ENCODE assay signal across 8 cellular contexts in genomic region chr4:37780444-37781133, GRCh38. TPM values are rescaled to one million over a fixed set of nuclear protein-coding genes. Genes with fewer than 3 reads are reported as not detected.
DNase-seq lines count a peak whose midpoint lies in the region; ATAC-seq, FAIRE-seq and TF ChIP-seq lines count a peak whose summit lies in the region.

No MANE protein-coding gene starts in this region.

- no peak for TF ChIP-seq EP300 in suprapubic skin (IDR thresholded peaks at IDR 0.05)

- CTCF ChIA-PET in activated CD8-positive, alpha-beta memory T cell treated with anti-CD3 and anti-CD28 coated beads, Interleukin-2, amount 10 ng/mL, durations not matched to agents 7 days and 5 days (lab: Charles Lee), result interaction anchor here (0.7 to 1.1 kb wide), 3 partner anchors 149 to 179 kb away, joined by 3 to 9 read pairs (median 4); no protein-coding TSS in a partner anchor

- no peak overlapping the region for H3K4me3 Mint-ChIP-seq in activated CD8-positive, alpha-beta memory T cell treated with anti-CD3 and anti-CD28 coated beads, Interleukin-2, amount 10 ng/mL, durations not matched to agents 7 days and 5 days

- H3K4me1 Mint-ChIP-seq in activated CD8-positive, alpha-beta memory T cell treated with anti-CD3 and anti-CD28 coated beads, Interleukin-2, amount 10 ng/mL, durations not matched to agents 7 days and 5 days, result peaks cover 16% of the 10 kb centered on the region

- H3K9me3 ChIP-seq in left ventricle myocardium inferior (replicated peaks) (no peaks in the 10 kb centered on the region), suprapubic skin (no peaks in the 10 kb centered on the region)

- H3K36me3 Mint-ChIP-seq in activated CD8-positive, alpha-beta memory T cell treated with anti-CD3 and anti-CD28 coated beads, Interleukin-2, amount 10 ng/mL, durations not matched to agents 7 days and 5 days, result peaks cover 2% of the 10 kb centered on the region

- H3K4me3 ChIP-seq in left ventricle myocardium inferior (no peak overlapping the region), suprapubic skin (no peak overlapping the region)

- WGBS in suprapubic skin, result 44% methylated on average over 4 of the region's 4 CpGs

- H3K27ac Mint-ChIP-seq in activated CD8-positive, alpha-beta memory T cell treated with anti-CD3 and anti-CD28 coated beads, Interleukin-2, amount 10 ng/mL, durations not matched to agents 7 days and 5 days, result no peak overlapping the region

- H3K27me3 Mint-ChIP-seq in activated CD8-positive, alpha-beta memory T cell treated with anti-CD3 and anti-CD28 coated beads, Interleukin-2, amount 10 ng/mL, durations not matched to agents 7 days and 5 days, result no peaks in the 10 kb centered on the region

- intact Hi-C loops in left ventricle myocardium inferior (cut with micrococcal nuclease), result no loop called here

- no peak for FAIRE-seq in D721Med (lab: Jason Lieb, UNC)

- no peaks in the 10 kb centered on the region for H3K4me1 ChIP-seq in left ventricle myocardium inferior
- peaks cover 6% of the 10 kb centered on the region for H3K4me1 ChIP-seq in suprapubic skin

- H3K36me3 ChIP-seq in left ventricle myocardium inferior (no peaks in the 10 kb centered on the region), suprapubic skin (no peaks in the 10 kb centered on the region)

- TF ChIP-seq POLR2A in suprapubic skin (IDR thresholded peaks at IDR 0.05), result no peak

- DNase-seq in activated T-cell treated with anti-CD3 and anti-CD28 coated beads for 1 hour (ENCODE audit: low read depth) (peak; percentile 33), left ventricle myocardium inferior (no peak), suprapubic skin (ENCODE audit: low spot score in 2 of 2) (no peak), D721Med (ENCODE audit: insufficient read length, low spot score) (no peak)
- no peak for DNase-seq in activated T-cell treated with anti-CD3 and anti-CD28 coated beads, Interleukin-2, amount 50 U/mL, for 48 hours
- DNase-seq in activated CD8-positive, alpha-beta memory T cell treated with anti-CD3 and anti-CD28 coated beads, Interleukin-2, amount 10 ng/mL, durations not matched to agents 7 days and 5 days, result peak; percentile 68

- H3K27ac ChIP-seq in left ventricle myocardium inferior (replicated peaks) (no peak overlapping the region), suprapubic skin (peak overlapping the region; percentile 35)

- ATAC-seq in activated CD8-positive, alpha-beta memory T cell treated with anti-CD3 and anti-CD28 coated beads, Interleukin-2, amount 10 ng/mL, durations not matched to agents 7 days and 5 days, result peak; percentile 78
- ATAC-seq in HG02571 (IDR thresholded peaks at IDR 0.05; ENCODE audit: unreplicated experiment) (no peak), HG03039 (IDR thresholded peaks at IDR 0.05; ENCODE audit: unreplicated experiment) (no peak)

- TF ChIP-seq CTCF in left ventricle myocardium inferior (IDR thresholded peaks at IDR 0.05; ENCODE audit: borderline replicate concordance) (peak; percentile 23), suprapubic skin (IDR thresholded peaks at IDR 0.05) (no peak), D721Med (IDR thresholded peaks at IDR 0.05; ENCODE audit: insufficient read depth, missing control alignments) (no peak)

- no peaks in the 10 kb centered on the region for H3K27me3 ChIP-seq in left ventricle myocardium inferior (ENCODE audit: low read depth)
- no peaks in the 10 kb centered on the region for H3K27me3 ChIP-seq in suprapubic skin

- peaks cover 7% of the 10 kb centered on the region for H3K9me3 Mint-ChIP-seq in activated CD8-positive, alpha-beta memory T cell treated with anti-CD3 and anti-CD28 coated beads, Interleukin-2, amount 10 ng/mL, durations not matched to agents 7 days and 5 days (ENCODE audit: low read depth)

RNA-seq across cellular contexts. Expression of gene PGM2, which starts 45.9 kb away (rescaled TPM):
- total RNA-seq in activated CD8-positive, alpha-beta memory T cell treated with anti-CD3 and anti-CD28 coated beads, Interleukin-2, amount 10 ng/mL, durations not matched to agents 7 days and 5 days, result 10 to 100 TPM; 38.6 to 49.0 TPM
- 11.5 TPM for total RNA-seq in left ventricle myocardium inferior
- 10 to 100 TPM; 45.7 to 76.4 (median 65.8) TPM for total RNA-seq in suprapubic skin

Comparison
In these comparisons a context has a peak if more than half of its experiments do, and no peak if none do; other contexts are left out.
1. DNase-seq: peak in activated T-cell treated with anti-CD3 and anti-CD28 coated beads for 1 hour (single experiment) and activated CD8-positive, alpha-beta memory T cell treated with anti-CD3 and anti-CD28 coated beads, Interleukin-2, amount 10 ng/mL, durations not matched to agents 7 days and 5 days (single experiment); none in activated T-cell treated with anti-CD3 and anti-CD28 coated beads, Interleukin-2, amount 50 U/mL, for 48 hours (0 of 2), left ventricle myocardium inferior (single experiment), suprapubic skin (0 of 2) and D721Med (single experiment).